8 cellular contexts compared by ENCODE assay signal in the genomic region with DNA sequence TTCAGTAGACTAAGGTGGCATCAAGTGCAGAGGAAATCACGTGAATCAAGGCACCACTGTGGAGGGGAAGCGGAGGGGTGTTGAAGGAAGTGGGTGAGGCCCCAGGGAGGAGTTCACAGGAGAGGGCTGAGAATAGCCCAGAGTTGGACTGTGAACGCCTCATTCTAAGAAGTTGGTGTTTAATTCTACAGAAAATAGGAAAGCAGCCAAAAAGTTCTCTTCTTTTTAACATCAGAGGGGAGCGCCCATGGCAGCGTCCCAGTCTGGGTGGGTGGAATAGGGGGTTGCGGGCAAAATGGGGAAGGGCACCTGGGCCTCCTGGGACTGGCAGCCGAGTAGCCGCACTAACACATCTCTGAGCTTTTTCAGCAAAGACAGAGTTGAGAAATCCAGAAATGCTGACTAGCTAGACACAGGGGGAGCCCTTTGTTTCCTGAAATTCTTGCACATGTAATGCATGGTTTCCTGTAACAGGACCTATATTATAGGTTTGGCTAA.
DNase-seq lines count a peak whose midpoint lies in the region; ATAC-seq and TF ChIP-seq lines count a peak whose summit lies in the region.

No MANE protein-coding gene starts in this region.

- H3K9me3 ChIP-seq in thoracic aorta (no peaks in the 10 kb centered on the region), Caco-2 (no peaks in the 10 kb centered on the region)

- H3K36me3 Mint-ChIP-seq in activated CD8-positive, alpha-beta T cell treated with anti-CD3 and anti-CD28 coated beads for 36 hours (ENCODE audit: low read depth): peaks cover 5% of the 10 kb centered on the region
- no peaks in the 10 kb centered on the region for H3K36me3 Mint-ChIP-seq in Caco-2 (ENCODE audit: insufficient read depth, unreplicated experiment)

- ATAC-seq in GM19463 (IDR thresholded peaks at IDR 0.05; ENCODE audit: unreplicated experiment) (peak; percentile 70), HG03571 (IDR thresholded peaks at IDR 0.05; ENCODE audit: unreplicated experiment) (peak; percentile 69), thoracic aorta (ENCODE audit: insufficient number of reproducible peaks, low FRiP score, low read depth) (no peak), HG03520 (IDR thresholded peaks at IDR 0.05; ENCODE audit: unreplicated experiment) (no peak)
- ATAC-seq in activated CD8-positive, alpha-beta T cell treated with anti-CD3 and anti-CD28 coated beads for 36 hours: peak; percentile 98

- peak overlapping the region; percentile 56 for H3K4me3 Mint-ChIP-seq in activated CD8-positive, alpha-beta T cell treated with anti-CD3 and anti-CD28 coated beads for 36 hours
- H3K4me3 Mint-ChIP-seq in Caco-2 (ENCODE audit: unreplicated experiment): no peak overlapping the region

- no peaks in the 10 kb centered on the region for H3K9me3 Mint-ChIP-seq in activated CD8-positive, alpha-beta T cell treated with anti-CD3 and anti-CD28 coated beads for 36 hours
- no peaks in the 10 kb centered on the region for H3K9me3 Mint-ChIP-seq in Caco-2 (ENCODE audit: unreplicated experiment)

- no peak for TF ChIP-seq CTCF in activated CD8-positive, alpha-beta T cell treated with anti-CD3 and anti-CD28 coated beads for 36 hours (IDR thresholded peaks at IDR 0.05)
- TF ChIP-seq CTCF in thoracic aorta (IDR thresholded peaks at IDR 0.05) (no peak), Caco-2 (IDR thresholded peaks at IDR 0.05; ENCODE audit: insufficient read depth in 1 of 2, low read depth in 1 of 2, low read length in 1 of 2, severe bottlenecking in 1 of 2, unreplicated experiment in 1 of 2) (no peak)

- H3K4me1 ChIP-seq in thoracic aorta (ENCODE audit: control insufficient read depth in 1 of 2, low read depth in 2 of 2): peaks cover 9 to 18% of the 10 kb centered on the region in 2 donors
- H3K4me1 ChIP-seq in Caco-2: no peaks in the 10 kb centered on the region

- H3K4me1 Mint-ChIP-seq in activated CD8-positive, alpha-beta T cell treated with anti-CD3 and anti-CD28 coated beads for 36 hours (ENCODE audit: low read depth): peaks cover 28% of the 10 kb centered on the region
- no peaks in the 10 kb centered on the region for H3K4me1 Mint-ChIP-seq in Caco-2 (ENCODE audit: low read depth, unreplicated experiment)

- H3K27me3 ChIP-seq in thoracic aorta (replicated peaks; ENCODE audit: insufficient read depth) (no peaks in the 10 kb centered on the region), Caco-2 (replicated peaks; ENCODE audit: control insufficient read depth, insufficient read depth, low read length) (no peaks in the 10 kb centered on the region)

- H3K27ac Mint-ChIP-seq in activated CD8-positive, alpha-beta T cell treated with anti-CD3 and anti-CD28 coated beads for 36 hours: peak overlapping the region; percentile 87
- H3K27ac Mint-ChIP-seq in Caco-2 (ENCODE audit: unreplicated experiment): no peak overlapping the region

- H3K27me3 Mint-ChIP-seq in activated CD8-positive, alpha-beta T cell treated with anti-CD3 and anti-CD28 coated beads for 36 hours: no peaks in the 10 kb centered on the region
- H3K27me3 Mint-ChIP-seq in Caco-2 (ENCODE audit: insufficient read depth, unreplicated experiment): no peaks in the 10 kb centered on the region

- peak overlapping the region; percentile 10 for H3K4me3 ChIP-seq in thoracic aorta
- no peak overlapping the region for H3K4me3 ChIP-seq in Caco-2 (ENCODE audit: low read depth, low read length)

- intact Hi-C loops in activated CD8-positive, alpha-beta T cell treated with anti-CD3 and anti-CD28 coated beads for 36 hours (cut with micrococcal nuclease): no loop called here
- intact Hi-C loops in Caco-2 (cut with micrococcal nuclease; ENCODE audit: unreplicated experiment): loop anchor here (10.0 kb wide), 1 partner anchor 387 kb away; no protein-coding TSS in a partner anchor

- H3K27ac ChIP-seq in thoracic aorta (peak overlapping the region in 1 of 2 donors; percentile 16), caudate nucleus (ENCODE audit: low read depth, low read length) (no peak overlapping the region)

- no TSS peak for BruUV-seq in Caco-2 (replicated peaks; lab: Mats Ljungman, UMichigan)

- CTCF ChIA-PET in activated CD8-positive, alpha-beta T cell treated with anti-CD3 and anti-CD28 coated beads for 36 hours (lab: Charles Lee): interaction anchor here (1.0 to 1.7 kb wide), 2 partner anchors 9 to 10 kb away, joined by 3 to 5 read pairs; no protein-coding TSS in a partner anchor
- CTCF ChIA-PET in Caco-2 (lab: Charles Lee): no interaction called here

- H3K36me3 ChIP-seq in thoracic aorta (no peaks in the 10 kb centered on the region), Caco-2 (ENCODE audit: control insufficient read depth, insufficient read depth, low read length) (no peaks in the 10 kb centered on the region)

- peak; percentile 85 for DNase-seq in activated CD8-positive, alpha-beta T cell treated with anti-CD3 and anti-CD28 coated beads for 36 hours
- DNase-seq in lung microvascular endothelial cell (ENCODE audit: low read depth in 2 of 2) (peak; percentile 57 to 60), thoracic aorta (ENCODE audit: low spot score) (no peak), caudate nucleus (lab: John Stamatoyannopoulos, UW) (no peak), Caco-2 (no peak)

- POLR2A ChIA-PET in activated CD8-positive, alpha-beta T cell treated with anti-CD3 and anti-CD28 coated beads for 36 hours (lab: Charles Lee): interaction anchor here (0.6 to 1.1 kb wide), 3 partner anchors 190 to 1203 kb away, joined by 3 read pairs; partner anchors contain the start of gene ARL5A
- POLR2A ChIA-PET in Caco-2 (lab: Charles Lee): no interaction called here

Comparison
In these comparisons a context has a peak if more than half of its experiments do, and no peak if none do; other contexts are left out.
1. ATAC-seq: peak in GM19463 (single experiment), HG03571 (single experiment) and activated CD8-positive, alpha-beta T cell treated with anti-CD3 and anti-CD28 coated beads for 36 hours (single experiment); none in thoracic aorta (single experiment) and HG03520 (single experiment).
2. DNase-seq: peak in activated CD8-positive, alpha-beta T cell treated with anti-CD3 and anti-CD28 coated beads for 36 hours (single experiment) and lung microvascular endothelial cell (2 of 2); none in thoracic aorta (single experiment), caudate nucleus (0 of 61) and Caco-2 (0 of 2).